ENCODE assay signal across 8 cellular contexts in the genomic region with DNA sequence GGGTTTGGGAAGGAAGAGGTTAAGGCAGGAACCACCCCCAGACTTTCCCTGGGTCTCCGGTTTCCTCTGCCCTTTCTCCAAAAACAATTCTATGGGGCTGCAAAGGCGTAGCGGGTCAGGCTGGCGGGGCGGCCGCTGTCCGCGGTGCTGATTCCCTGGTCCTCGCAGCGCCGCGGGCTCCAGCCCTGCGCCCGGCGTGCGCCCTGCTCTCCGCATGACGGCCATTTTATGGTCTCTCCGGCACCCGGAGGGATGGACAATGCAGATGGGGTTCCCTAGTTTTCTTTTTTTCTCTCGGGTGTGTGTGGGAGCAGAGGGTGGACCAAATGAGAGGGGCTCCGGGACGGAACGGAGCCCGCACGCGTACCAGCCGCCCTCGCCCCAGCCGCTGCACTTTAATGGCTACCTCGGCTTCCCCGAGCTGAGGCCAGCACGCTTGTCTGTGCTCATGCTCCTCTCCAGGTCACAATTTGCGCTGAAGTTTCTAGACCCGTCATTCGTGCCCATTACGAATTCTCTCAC. TPM values are rescaled to one million over a fixed set of nuclear protein-coding genes. Genes with fewer than 3 reads are reported as not detected.
DNase-seq lines count a peak whose midpoint lies in the region; ATAC-seq and TF ChIP-seq lines count a peak whose summit lies in the region.

No MANE protein-coding gene starts in this region.

- H3K27ac ChIP-seq in uterus: no peak overlapping the region

- ATAC-seq in left lobe of liver (peak; percentile 94), GM19324 (IDR thresholded peaks at IDR 0.05; ENCODE audit: low FRiP score, unreplicated experiment) (no peak)

- H3K4me3 ChIP-seq in uterus: no peak overlapping the region

- TF ChIP-seq RAD21 in Ishikawa (IDR thresholded peaks at IDR 0.05; ENCODE audit: low read depth): peak; percentile 10; the same call in 1 of the 2 replicates

- no peak for TF ChIP-seq CTCF in uterus (IDR thresholded peaks at IDR 0.05)

- H3K27me3 ChIP-seq in uterus: peaks cover 0 to 20% of the 10 kb centered on the region in 2 donors

- TF ChIP-seq POLR2A in uterus (IDR thresholded peaks at IDR 0.05): no peak

- DNase-seq in DMS114 treated with DMSO at 0.1 percent for 48 hours (lab: John Stamatoyannopoulos, UW; ENCODE audit: unreplicated experiment) (peak; percentile 9), cerebellar cortex (ENCODE audit: low spot score) (peak; percentile 71), left lobe of liver (ENCODE audit: low spot score) (peak; percentile 53), GF-D8 (lab: John Stamatoyannopoulos, UW) (no peak), uterus (no peak), NCI-H1694 treated with DMSO at 0.1 percent for 48 hours (lab: John Stamatoyannopoulos, UW) (no peak)

- H3K4me1 ChIP-seq in uterus: no peaks in the 10 kb centered on the region

- H3K9me3 ChIP-seq in uterus: no peaks in the 10 kb centered on the region

- H3K36me3 ChIP-seq in uterus: no peaks in the 10 kb centered on the region

- no peak for TF ChIP-seq EP300 in Ishikawa (IDR thresholded peaks at IDR 0.05; ENCODE audit: borderline replicate concordance)

- intact Hi-C loops in uterus (cut with DNase I; ENCODE audit: low total_unique reads): no loop called here

TF ChIP-seq in Ishikawa, 13 proteins besides CTCF, POLR2A, EP300 and RAD21:
- TF ChIP-seq, protein P1, sequence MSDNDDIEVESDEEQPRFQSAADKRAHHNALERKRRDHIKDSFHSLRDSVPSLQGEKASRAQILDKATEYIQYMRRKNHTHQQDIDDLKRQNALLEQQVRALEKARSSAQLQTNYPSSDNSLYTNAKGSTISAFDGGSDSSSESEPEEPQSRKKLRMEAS (IDR thresholded peaks at IDR 0.05): no peak
- TF ChIP-seq REST (IDR thresholded peaks at IDR 0.05; ENCODE audit: low read depth) (peak; percentile 98), FOXM1 (IDR thresholded peaks at IDR 0.05; ENCODE audit: borderline replicate concordance, low read depth) (no peak), TEAD4 (IDR thresholded peaks at IDR 0.05) (no peak), NFIC (IDR thresholded peaks at IDR 0.05) (no peak), CREB1 (IDR thresholded peaks at IDR 0.05; ENCODE audit: low read depth) (no peak), ZBTB7A (IDR thresholded peaks at IDR 0.05; ENCODE audit: low read depth) (no peak), TAF1 (IDR thresholded peaks at IDR 0.05; ENCODE audit: low read depth) (no peak), TCF12 (IDR thresholded peaks at IDR 0.05; ENCODE audit: low read depth) (no peak), YY1 (IDR thresholded peaks at IDR 0.05; ENCODE audit: low read depth) (peak; percentile 58; the same call in 1 of the 2 replicates), EGR1 (IDR thresholded peaks at IDR 0.05) (no peak)

RNA-seq across cellular contexts. Expression of gene ST8SIA3, which starts 1.6 kb away (rescaled TPM):
- not detected for total RNA-seq in left lobe of liver
- total RNA-seq in uterus: under 1 TPM in 1 of 4 donors, not detected in 3; 0.07 TPM

Comparison
In these comparisons a context has a peak if more than half of its experiments do, and no peak if none do; other contexts are left out.
1. DNase-seq: peak in DMS114 treated with DMSO at 0.1 percent for 48 hours (single experiment), cerebellar cortex (single experiment) and left lobe of liver (single experiment); none in GF-D8 (single experiment), uterus (0 of 2) and NCI-H1694 treated with DMSO at 0.1 percent for 48 hours (single experiment).